Comparison of ENCODE assay signal across 14 cellular contexts in genomic region chr16:84111481-84111880, GRCh38. TPM values are rescaled to one million over a fixed set of nuclear protein-coding genes. Genes with fewer than 3 reads are reported as not detected.
A peak's percentile ranks its signal among the peaks of the same experiment; 100 is the strongest.
DNase-seq lines count a peak whose midpoint lies in the region; ATAC-seq and TF ChIP-seq lines count a peak whose summit lies in the region.
"Had no signal": no experiment of that assay in that cellular context is flagged by ENCODE, and none has a peak within 500 bp of the region (broad histone marks: within the 10 kb centered on the region; RNA-seq: fewer than 3 reads in every experiment).

No MANE protein-coding gene starts in this region.

- POLR2A ChIA-PET in WTC11 (lab: Charles Lee), result no interaction called here

- peaks cover 1 to 2% of the 10 kb centered on the region in 2 donors for H3K36me3 Mint-ChIP-seq in activated T-cell treated with anti-CD3 and anti-CD28 coated beads, Interleukin-2, amount 50 U/mL, for 72 hours (ENCODE audit: insufficient read depth in 2 of 2)
- no peaks in the 10 kb centered on the region for H3K36me3 Mint-ChIP-seq in WTC11
- peaks cover 35% of the 10 kb centered on the region for H3K36me3 Mint-ChIP-seq in stimulated activated effector memory CD8-positive, alpha-beta T cell treated with anti-CD3 and anti-CD28 coated beads, Interleukin-12 subunit alpha, Interleukin-12 subunit beta, amount 100 ng/mL, for 72 hours

- BruUV-seq in mammary epithelial cell (replicated peaks; lab: Mats Ljungman, UMichigan), result no TSS peak

- H3K4me1 ChIP-seq in mammary epithelial cell (ENCODE audit: insufficient read depth, low read length), result peaks cover 7% of the 10 kb centered on the region

- no peak overlapping the region for H3K9ac ChIP-seq in mammary epithelial cell (ENCODE audit: insufficient read depth, low read length)

- ATAC-seq in activated T-cell treated with anti-CD3 and anti-CD28 coated beads, Interleukin-2, amount 50 U/mL, for 72 hours (replicated peaks in 1 of 2), result no peak
- ATAC-seq in HG03066 (IDR thresholded peaks at IDR 0.05; ENCODE audit: low read depth, unreplicated experiment) (peak; percentile 42), WTC11 (no peak), HG03025 (IDR thresholded peaks at IDR 0.05; ENCODE audit: low FRiP score, unreplicated experiment) (no peak)
- ATAC-seq in stimulated activated effector memory CD8-positive, alpha-beta T cell treated with anti-CD3 and anti-CD28 coated beads, Interleukin-12 subunit alpha, Interleukin-12 subunit beta, amount 100 ng/mL, for 72 hours, result no peak
- ATAC-seq: A549, HCT116, Right ventricle myocardium inferior had no signal

- no peak overlapping the region for H3K27ac ChIP-seq in mammary epithelial cell (ENCODE audit: insufficient read depth, low read depth, low read length)
- H3K27ac ChIP-seq: A549 had no signal

- H3K27ac Mint-ChIP-seq in activated T-cell treated with anti-CD3 and anti-CD28 coated beads, Interleukin-2, amount 50 U/mL, for 72 hours, result peak overlapping the region; percentile 91
- peak overlapping the region; percentile 86 for H3K27ac Mint-ChIP-seq in WTC11
- peak overlapping the region; percentile 63 for H3K27ac Mint-ChIP-seq in stimulated activated effector memory CD8-positive, alpha-beta T cell treated with anti-CD3 and anti-CD28 coated beads, Interleukin-12 subunit alpha, Interleukin-12 subunit beta, amount 100 ng/mL, for 72 hours

- H3K4me1 Mint-ChIP-seq in activated T-cell treated with anti-CD3 and anti-CD28 coated beads, Interleukin-2, amount 50 U/mL, for 72 hours (ENCODE audit: low read depth), result peaks cover 59% of the 10 kb centered on the region
- H3K4me1 Mint-ChIP-seq in WTC11, result peaks cover 19% of the 10 kb centered on the region
- peaks cover 46% of the 10 kb centered on the region for H3K4me1 Mint-ChIP-seq in stimulated activated effector memory CD8-positive, alpha-beta T cell treated with anti-CD3 and anti-CD28 coated beads, Interleukin-12 subunit alpha, Interleukin-12 subunit beta, amount 100 ng/mL, for 72 hours

- no peaks in the 10 kb centered on the region for H3K9me3 ChIP-seq in mammary epithelial cell (replicated peaks; ENCODE audit: insufficient read depth, low read length)
- H3K9me3 ChIP-seq: A549 had no signal

- in situ Hi-C loops in mammary epithelial cell (cut with MboI; ENCODE audit: low sequenced_read_pairs in 2 of 2), result no loop called here

- H3K4me3 ChIP-seq in mammary epithelial cell (replicated peaks in 1 of 3; ENCODE audit: insufficient read depth in 1 of 3, low read depth in 2 of 3, low read length in 3 of 3), result no peak overlapping the region
- H3K4me3 ChIP-seq: A549 had no signal

- no peaks in the 10 kb centered on the region for H4K20me1 ChIP-seq in mammary epithelial cell (ENCODE audit: insufficient read depth, low read length)

- intact Hi-C loops in mammary epithelial cell (cut with micrococcal nuclease), result no loop called here

- H3K36me3 ChIP-seq in mammary epithelial cell (ENCODE audit: insufficient read depth, low read length), result no peaks in the 10 kb centered on the region

- H2AFZ ChIP-seq in mammary epithelial cell (ENCODE audit: low read depth, low read length), result no peak overlapping the region

- no peaks in the 10 kb centered on the region for H3K27me3 Mint-ChIP-seq in activated T-cell treated with anti-CD3 and anti-CD28 coated beads, Interleukin-2, amount 50 U/mL, for 72 hours (ENCODE audit: low read depth)
- H3K27me3 Mint-ChIP-seq in WTC11 (ENCODE audit: low read depth), result no peaks in the 10 kb centered on the region

- peak overlapping the region in 1 of 2 donors; percentile 12 for H3K4me3 Mint-ChIP-seq in activated T-cell treated with anti-CD3 and anti-CD28 coated beads, Interleukin-2, amount 50 U/mL, for 72 hours
- no peak overlapping the region for H3K4me3 Mint-ChIP-seq in WTC11
- H3K4me3 Mint-ChIP-seq in stimulated activated effector memory CD8-positive, alpha-beta T cell treated with anti-CD3 and anti-CD28 coated beads, Interleukin-12 subunit alpha, Interleukin-12 subunit beta, amount 100 ng/mL, for 72 hours, result no peak overlapping the region

- 97% methylated on average over 3 of the region's 3 CpGs for WGBS in mammary epithelial cell (ENCODE audit: low coverage, missing lambda C conversion rate)

- peaks cover 97% of the 10 kb centered on the region for H3K79me2 ChIP-seq in mammary epithelial cell (ENCODE audit: insufficient read depth, low read length)

- no peak for DNase-seq in activated T-cell treated with anti-CD3 and anti-CD28 coated beads, Interleukin-2, amount 50 U/mL, for 72 hours
- no peak for DNase-seq in activated T-cell treated with anti-CD3 and anti-CD28 coated beads, Interleukin-2, amount 50 U/mL, for 1 hour
- DNase-seq in WTC11 (ENCODE audit: low spot score), result no peak
- DNase-seq in stimulated activated effector memory CD8-positive, alpha-beta T cell treated with anti-CD3 and anti-CD28 coated beads, Interleukin-12 subunit alpha, Interleukin-12 subunit beta, amount 100 ng/mL, for 72 hours (ENCODE audit: low spot score in 2 of 2), result no peak
- DNase-seq in mammary epithelial cell, result no peak
- DNase-seq: NCI-H1092 treated with DMSO at 0.1 percent for 48 hours, NCI-H187 treated with DMSO at 0.1 percent for 48 hours, NCI-H446 had no signal

- CTCF ChIA-PET in WTC11 (lab: Charles Lee), result interaction anchor here (1.2 to 2.7 kb wide), 4 partner anchors 27 to 395 kb away, joined by 3 to 9 read pairs (median 6); partner anchors contain the start of gene TAF1C
- CTCF ChIA-PET in mammary epithelial cell (lab: Charles Lee; ENCODE audit: low non-redundant PET), result interaction anchor here (0.6 kb wide), 1 partner anchor 541 kb away, joined by 4 read pairs; no protein-coding TSS in a partner anchor

- dilution Hi-C loops in mammary epithelial cell (cut with HindIII; ENCODE audit: low sequenced_read_pairs), result no loop called here

- no peaks in the 10 kb centered on the region for H3K9me3 Mint-ChIP-seq in activated T-cell treated with anti-CD3 and anti-CD28 coated beads, Interleukin-2, amount 50 U/mL, for 72 hours
- H3K9me3 Mint-ChIP-seq in WTC11, result no peaks in the 10 kb centered on the region
- no peaks in the 10 kb centered on the region for H3K9me3 Mint-ChIP-seq in stimulated activated effector memory CD8-positive, alpha-beta T cell treated with anti-CD3 and anti-CD28 coated beads, Interleukin-12 subunit alpha, Interleukin-12 subunit beta, amount 100 ng/mL, for 72 hours

- H3K4me2 ChIP-seq in mammary epithelial cell (ENCODE audit: insufficient read depth, low read depth, low read length), result no peak overlapping the region
- H3K4me2 ChIP-seq: A549 had no signal

- TF ChIP-seq CTCF in WTC11 (IDR thresholded peaks at IDR 0.05) (no peak), mammary epithelial cell (conservative IDR thresholded peaks at IDR 0.05 in 1 of 2, IDR thresholded peaks at IDR 0.05 in 1 of 2; ENCODE audit: extremely low read depth in 1 of 2, insufficient read depth in 1 of 2, low read depth in 1 of 2, low read length in 2 of 2) (no peak)

- H3K27me3 ChIP-seq in mammary epithelial cell (ENCODE audit: insufficient read depth, low read length), result no peaks in the 10 kb centered on the region

TF ChIP-seq in WTC11, 78 proteins besides CTCF, POLR2A, EP300 and RAD21 (continues in another document):
- TF ChIP-seq ETV6 (CRISPR knock-in tag; IDR thresholded peaks at IDR 0.05) (no peak), ATF6 (CRISPR knock-in tag; IDR thresholded peaks at IDR 0.05) (no peak), JAZF1 (CRISPR knock-in tag; IDR thresholded peaks at IDR 0.05) (no peak), EMX1 (CRISPR knock-in tag; IDR thresholded peaks at IDR 0.05) (no peak), HMGXB4 (CRISPR knock-in tag; IDR thresholded peaks at IDR 0.05) (no peak)

RNA-seq across cellular contexts. Expression of gene MBTPS1, which starts 5.3 kb away (rescaled TPM):
- total RNA-seq in activated T-cell treated with anti-CD3 and anti-CD28 coated beads, Interleukin-2, amount 50 U/mL, for 72 hours, result 10 to 100 TPM; 36.6 to 42.0 TPM
- 45.1 to 47.4 TPM (median 46.9 TPM) in 3 replicates for total RNA-seq in WTC11 (2021)
- 100 to 1,000 TPM in 1 of 2 donors, 10 to 100 TPM in 1; 65.0 to 101 TPM for total RNA-seq in mammary epithelial cell
- polyA plus RNA-seq in mammary epithelial cell, result 48.8 TPM
- 146 TPM for polyA minus RNA-seq in mammary epithelial cell

RNA-seq across cellular contexts. Expression of gene HSDL1, which starts 33.5 kb away (rescaled TPM):
- total RNA-seq in activated T-cell treated with anti-CD3 and anti-CD28 coated beads, Interleukin-2, amount 50 U/mL, for 72 hours, result 10 to 100 TPM; 13.0 to 14.6 TPM
- 48.6 to 58.1 TPM (median 53.4 TPM) in 3 replicates for total RNA-seq in WTC11 (2021)
- 10 to 100 TPM; 14.5 to 15.5 TPM for total RNA-seq in mammary epithelial cell
- 10.5 TPM for polyA plus RNA-seq in mammary epithelial cell
- polyA minus RNA-seq in mammary epithelial cell, result 28.5 TPM

RNA-seq across cellular contexts. Expression of gene DNAAF1, which starts 33.6 kb away (rescaled TPM):
- total RNA-seq in activated T-cell treated with anti-CD3 and anti-CD28 coated beads, Interleukin-2, amount 50 U/mL, for 72 hours, result under 1 TPM in 1 of 2 donors, not detected in 1; 0.19 TPM
- total RNA-seq in WTC11 (2021), result 0.09 to 0.62 TPM (median 0.20 TPM) in 3 replicates
- total RNA-seq in mammary epithelial cell, result under 1 TPM; 0.16 to 0.17 TPM
- polyA plus RNA-seq in mammary epithelial cell, result not detected
- polyA minus RNA-seq in mammary epithelial cell, result not detected
- total RNA-seq: HT1080, Right ventricle myocardium inferior had no signal
